ENCODE assay signal across 1 cellular context in genomic region chr1:63714482-63714760, GRCh38.
TF ChIP-seq lines count a peak whose summit lies in the region.

No MANE protein-coding gene starts in this region.

TF ChIP-seq in K562, 482 proteins besides CTCF, POLR2A, EP300 and RAD21:
- TF ChIP-seq FOXP4 (CRISPR knock-in tag; IDR thresholded peaks at IDR 0.05; ENCODE audit: borderline replicate concordance) (no peak), USF2 (CRISPR knock-in tag; IDR thresholded peaks at IDR 0.05) (0 out of 2 replicates have a peak, but pooled peaks have one; percentile 8)
